14 cellular contexts compared by ENCODE assay signal in genomic region chr6:9204171-9204570, GRCh38.
DNase-seq lines count a peak whose midpoint lies in the region; ATAC-seq, FAIRE-seq and TF ChIP-seq lines count a peak whose summit lies in the region.
"Had no signal": no experiment of that assay in that cellular context is flagged by ENCODE, and none has a peak within 500 bp of the region (broad histone marks: within the 10 kb centered on the region; RNA-seq: fewer than 3 reads in every experiment).

No MANE protein-coding gene starts in this region.

- peaks cover 16% of the 10 kb centered on the region for H3K4me1 ChIP-seq in foreskin keratinocyte
- H3K4me1 ChIP-seq: right lobe of liver, thyroid gland had no signal

- TF ChIP-seq CTCF in astrocyte of the cerebellum (IDR thresholded peaks at IDR 0.05; ENCODE audit: low read depth, low read length, missing control alignments) (no peak), foreskin keratinocyte (conservative IDR thresholded peaks at IDR 0.05) (no peak)

- H3K4me3 ChIP-seq in astrocyte of the cerebellum (ENCODE audit: low read depth, low read length), result no peak overlapping the region
- H3K4me3 ChIP-seq: right lobe of liver, thyroid gland had no signal

- no peak for FAIRE-seq in HTR-8/SVneo (lab: Jason Lieb, UNC)

- DNase-seq in AG08395 (ENCODE audit: low spot score) (peak; percentile 16), HTR-8/SVneo (ENCODE audit: insufficient read length, low spot score) (peak; percentile 45), astrocyte of the cerebellum (ENCODE audit: low read depth) (peak; percentile 80), foreskin keratinocyte (peak; percentile 57 to 80), hepatic stellate cell (ENCODE audit: low spot score) (no peak), OCI-M1 (lab: John Stamatoyannopoulos, UW) (no peak)
- DNase-seq: activated CD8-positive, alpha-beta memory T cell treated with anti-CD3 and anti-CD28 coated beads for 24 hours; activated naive CD4-positive, alpha-beta T cell treated with anti-CD3 and anti-CD28 coated beads, Interleukin-2, amount 10 ng/mL, durations not matched to agents 7 days and 5 days; effector CD4-positive, alpha-beta T cell; NCI-H1930; right lobe of liver; thyroid gland had no signal

- peak; percentile 91 for ATAC-seq in foreskin keratinocyte
- no peak for ATAC-seq in GM19324 (IDR thresholded peaks at IDR 0.05; ENCODE audit: low FRiP score, unreplicated experiment)
- no peak for ATAC-seq in GM18498 (IDR thresholded peaks at IDR 0.05; ENCODE audit: unreplicated experiment)
- ATAC-seq: right lobe of liver had no signal

- H3K27ac ChIP-seq in foreskin keratinocyte, result no peak overlapping the region
- H3K27ac ChIP-seq: right lobe of liver, thyroid gland had no signal

- H3K27me3 ChIP-seq in foreskin keratinocyte, result no peaks in the 10 kb centered on the region
- H3K27me3 ChIP-seq: right lobe of liver, thyroid gland had no signal

- in situ Hi-C loops in astrocyte of the cerebellum (cut with HindIII; ENCODE audit: low sequenced_read_pairs), result no loop called here

Comparison
In these comparisons a context has a peak if more than half of its experiments do, and no peak if none do; other contexts are left out.
1. DNase-seq: peak in AG08395 (single experiment), HTR-8/SVneo (single experiment), astrocyte of the cerebellum (single experiment) and foreskin keratinocyte (2 of 2); none in hepatic stellate cell (single experiment) and OCI-M1 (single experiment).